In the genomic region with DNA sequence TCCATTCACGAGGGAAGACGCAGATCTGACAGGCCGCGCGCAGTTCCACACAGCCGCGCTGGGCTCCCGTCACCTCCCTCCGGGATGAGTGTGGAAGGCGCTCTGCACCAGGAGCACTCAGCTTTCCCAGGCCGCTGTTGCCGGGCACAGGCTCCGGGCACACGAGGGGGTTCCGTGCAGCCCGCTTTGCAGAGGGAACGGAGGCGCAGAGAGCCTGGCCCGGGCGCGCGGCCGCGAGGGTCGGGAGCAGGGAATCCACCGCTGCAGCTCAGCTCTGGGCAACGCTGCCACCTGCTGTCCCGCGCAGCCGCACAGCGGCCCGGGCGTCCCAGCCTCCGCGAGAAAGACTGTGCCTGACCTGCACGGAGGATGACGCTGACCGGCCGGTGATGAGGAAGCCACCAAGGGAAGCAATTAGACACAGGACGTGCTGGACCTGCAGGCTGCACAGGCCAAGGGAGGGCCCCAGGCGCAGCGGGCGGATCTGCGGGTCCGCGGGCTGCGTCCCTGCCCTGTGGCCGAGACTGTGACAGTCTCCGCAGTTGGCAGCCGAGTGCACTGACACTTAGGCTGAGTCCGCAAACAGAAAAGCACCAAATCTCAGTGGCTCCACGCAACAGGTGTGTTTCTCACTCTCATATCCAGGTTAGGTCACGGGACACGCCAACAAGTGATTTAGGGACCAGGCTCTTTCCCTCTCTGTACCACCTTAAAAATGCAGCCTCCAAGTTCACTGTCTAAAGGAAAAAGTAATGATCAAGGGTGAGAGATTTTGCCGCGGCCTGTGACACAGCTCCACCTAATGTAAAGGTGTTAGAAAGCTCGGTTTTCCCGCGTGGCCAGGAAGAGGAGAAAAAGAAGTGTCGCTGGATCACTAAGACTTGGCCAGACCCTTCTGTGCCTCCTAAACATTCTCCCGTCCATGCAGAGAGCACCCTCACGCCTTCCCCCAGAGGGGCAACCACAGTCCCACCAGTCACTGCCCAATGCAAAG, we compare ENCODE assay signal across 1 cellular context.
TF ChIP-seq lines count a peak whose summit lies in the region.

No MANE protein-coding gene starts in this region.

TF ChIP-seq in HEK293, 187 proteins besides CTCF, POLR2A, EP300 and RAD21 (continued from another document):
- TF ChIP-seq, protein P1, sequence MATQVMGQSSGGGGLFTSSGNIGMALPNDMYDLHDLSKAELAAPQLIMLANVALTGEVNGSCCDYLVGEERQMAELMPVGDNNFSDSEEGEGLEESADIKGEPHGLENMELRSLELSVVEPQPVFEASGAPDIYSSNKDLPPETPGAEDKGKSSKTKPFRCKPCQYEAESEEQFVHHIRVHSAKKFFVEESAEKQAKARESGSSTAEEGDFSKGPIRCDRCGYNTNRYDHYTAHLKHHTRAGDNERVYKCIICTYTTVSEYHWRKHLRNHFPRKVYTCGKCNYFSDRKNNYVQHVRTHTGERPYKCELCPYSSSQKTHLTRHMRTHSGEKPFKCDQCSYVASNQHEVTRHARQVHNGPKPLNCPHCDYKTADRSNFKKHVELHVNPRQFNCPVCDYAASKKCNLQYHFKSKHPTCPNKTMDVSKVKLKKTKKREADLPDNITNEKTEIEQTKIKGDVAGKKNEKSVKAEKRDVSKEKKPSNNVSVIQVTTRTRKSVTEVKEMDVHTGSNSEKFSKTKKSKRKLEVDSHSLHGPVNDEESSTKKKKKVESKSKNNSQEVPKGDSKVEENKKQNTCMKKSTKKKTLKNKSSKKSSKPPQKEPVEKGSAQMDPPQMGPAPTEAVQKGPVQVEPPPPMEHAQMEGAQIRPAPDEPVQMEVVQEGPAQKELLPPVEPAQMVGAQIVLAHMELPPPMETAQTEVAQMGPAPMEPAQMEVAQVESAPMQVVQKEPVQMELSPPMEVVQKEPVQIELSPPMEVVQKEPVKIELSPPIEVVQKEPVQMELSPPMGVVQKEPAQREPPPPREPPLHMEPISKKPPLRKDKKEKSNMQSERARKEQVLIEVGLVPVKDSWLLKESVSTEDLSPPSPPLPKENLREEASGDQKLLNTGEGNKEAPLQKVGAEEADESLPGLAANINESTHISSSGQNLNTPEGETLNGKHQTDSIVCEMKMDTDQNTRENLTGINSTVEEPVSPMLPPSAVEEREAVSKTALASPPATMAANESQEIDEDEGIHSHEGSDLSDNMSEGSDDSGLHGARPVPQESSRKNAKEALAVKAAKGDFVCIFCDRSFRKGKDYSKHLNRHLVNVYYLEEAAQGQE (tag by site-specific recombination; IDR thresholded peaks at IDR 0.05) = peak; percentile 50; the same call in 1 of the 2 replicates
- peak; percentile 33; the same call in 1 of the 2 replicates for TF ChIP-seq SCRT1 (tag by site-specific recombination; IDR thresholded peaks at IDR 0.05; ENCODE audit: borderline replicate concordance)
- no peak for TF ChIP-seq HOXC10 (CRISPR knock-in tag; IDR thresholded peaks at IDR 0.05)
- peak; percentile 97 for TF ChIP-seq SCRT2 (tag by site-specific recombination; IDR thresholded peaks at IDR 0.05)
- TF ChIP-seq ZNF274 (IDR thresholded peaks at IDR 0.05; ENCODE audit: low read length) = no peak
- TF ChIP-seq ZNF274 (tag by site-specific recombination; IDR thresholded peaks at IDR 0.05; ENCODE audit: borderline replicate concordance) = no peak
- TF ChIP-seq ZNF654 (tag by site-specific recombination; IDR thresholded peaks at IDR 0.05; ENCODE audit: low read depth) = peak; percentile 14; the same call in 1 of the 2 replicates
- TF ChIP-seq, protein P2, sequence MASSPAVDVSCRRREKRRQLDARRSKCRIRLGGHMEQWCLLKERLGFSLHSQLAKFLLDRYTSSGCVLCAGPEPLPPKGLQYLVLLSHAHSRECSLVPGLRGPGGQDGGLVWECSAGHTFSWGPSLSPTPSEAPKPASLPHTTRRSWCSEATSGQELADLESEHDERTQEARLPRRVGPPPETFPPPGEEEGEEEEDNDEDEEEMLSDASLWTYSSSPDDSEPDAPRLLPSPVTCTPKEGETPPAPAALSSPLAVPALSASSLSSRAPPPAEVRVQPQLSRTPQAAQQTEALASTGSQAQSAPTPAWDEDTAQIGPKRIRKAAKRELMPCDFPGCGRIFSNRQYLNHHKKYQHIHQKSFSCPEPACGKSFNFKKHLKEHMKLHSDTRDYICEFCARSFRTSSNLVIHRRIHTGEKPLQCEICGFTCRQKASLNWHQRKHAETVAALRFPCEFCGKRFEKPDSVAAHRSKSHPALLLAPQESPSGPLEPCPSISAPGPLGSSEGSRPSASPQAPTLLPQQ (tag by site-specific recombination; IDR thresholded peaks at IDR 0.05) = no peak
- TF ChIP-seq ZNF777 (tag by site-specific recombination; IDR thresholded peaks at IDR 0.05; ENCODE audit: borderline replicate concordance) = 0 out of 2 replicates have a peak, but pooled peaks have one; percentile 1
- TF ChIP-seq ZNF133 (tag by site-specific recombination; IDR thresholded peaks at IDR 0.05) = no peak
- TF ChIP-seq ZNF600 (tag by site-specific recombination; IDR thresholded peaks at IDR 0.05) = peak; percentile 63
- TF ChIP-seq, protein P3, sequence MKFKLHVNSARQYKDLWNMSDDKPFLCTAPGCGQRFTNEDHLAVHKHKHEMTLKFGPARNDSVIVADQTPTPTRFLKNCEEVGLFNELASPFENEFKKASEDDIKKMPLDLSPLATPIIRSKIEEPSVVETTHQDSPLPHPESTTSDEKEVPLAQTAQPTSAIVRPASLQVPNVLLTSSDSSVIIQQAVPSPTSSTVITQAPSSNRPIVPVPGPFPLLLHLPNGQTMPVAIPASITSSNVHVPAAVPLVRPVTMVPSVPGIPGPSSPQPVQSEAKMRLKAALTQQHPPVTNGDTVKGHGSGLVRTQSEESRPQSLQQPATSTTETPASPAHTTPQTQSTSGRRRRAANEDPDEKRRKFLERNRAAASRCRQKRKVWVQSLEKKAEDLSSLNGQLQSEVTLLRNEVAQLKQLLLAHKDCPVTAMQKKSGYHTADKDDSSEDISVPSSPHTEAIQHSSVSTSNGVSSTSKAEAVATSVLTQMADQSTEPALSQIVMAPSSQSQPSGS (tag by site-specific recombination; IDR thresholded peaks at IDR 0.05; ENCODE audit: low read depth) = no peak
